ENCODE assay signal across 8 cellular contexts in genomic region chr1:109619655-109620395, GRCh38. TPM values are rescaled to one million over a fixed set of nuclear protein-coding genes. Genes with fewer than 3 reads are reported as not detected.
A peak's percentile ranks its signal among the peaks of the same experiment; 100 is the strongest.
DNase-seq lines count a peak whose midpoint lies in the region; ATAC-seq and TF ChIP-seq lines count a peak whose summit lies in the region.

TSS of gene AMPD2 (plus strand) at chr1:109619837. CDS start at chr1:109621176, 1,339 bp downstream.

- peaks cover 52% of the 10 kb centered on the region for H3K4me1 Mint-ChIP-seq in chondrocyte (ENCODE audit: low read depth)

- DNase-seq in NCI-H1436 (lab: John Stamatoyannopoulos, UW) (peak; percentile 45), NCI-H1436 treated with DMSO at 0.1 percent for 48 hours (lab: John Stamatoyannopoulos, UW) (no peak), NCI-H2171 (lab: John Stamatoyannopoulos, UW) (peak; percentile 73), chondrocyte (ENCODE audit: low spot score) (no peak)
- DNase-seq in activated CD4-positive, CD25-positive, alpha-beta regulatory T cell treated with anti-CD3 and anti-CD28 coated beads, Interleukin-2, amount 50 U/mL, for 72 hours = peak; percentile 78
- DNase-seq in stimulated activated CD4-positive, alpha-beta T cell treated with anti-CD3 and anti-CD28 coated beads, Interleukin-2, amount 100 ng/mL, for 24 hours = peak; percentile 77 to 80

- no peaks in the 10 kb centered on the region for H3K27me3 Mint-ChIP-seq in chondrocyte (ENCODE audit: low read depth)

- H3K4me3 Mint-ChIP-seq in chondrocyte (ENCODE audit: unreplicated experiment) = peak within 1 kb of the TSS; percentile 99

- no peaks in the 10 kb centered on the region for H3K27me3 ChIP-seq in layer of hippocampus (ENCODE audit: control insufficient read depth, insufficient read depth, low read length)

- TF ChIP-seq CTCF in chondrocyte (IDR thresholded peaks at IDR 0.05) = no peak

- ATAC-seq in HG02763 (IDR thresholded peaks at IDR 0.05; ENCODE audit: unreplicated experiment) = peak; percentile 41

- peak within 1 kb of the TSS; percentile 97 for H3K27ac Mint-ChIP-seq in chondrocyte (ENCODE audit: unreplicated experiment)

- H3K36me3 Mint-ChIP-seq in chondrocyte (ENCODE audit: low read depth) = no peaks in the 10 kb centered on the region

- H3K27ac ChIP-seq in layer of hippocampus (ENCODE audit: low read depth, low read length) = peak within 1 kb of the TSS; percentile 69

- H3K9me3 Mint-ChIP-seq in chondrocyte (ENCODE audit: low read depth) = no peaks in the 10 kb centered on the region

RNA-seq across cellular contexts. Expression of gene AMPD2, which starts in this region (rescaled TPM):
- 70.6 to 100 TPM (median 74.2 TPM) in 3 replicates for total RNA-seq in chondrocyte

Comparison
In these comparisons a context has a peak if more than half of its experiments do, and no peak if none do; other contexts are left out.
1. DNase-seq: peak in NCI-H1436 (single experiment), NCI-H2171 (single experiment), activated CD4-positive, CD25-positive, alpha-beta regulatory T cell treated with anti-CD3 and anti-CD28 coated beads, Interleukin-2, amount 50 U/mL, for 72 hours (single experiment) and stimulated activated CD4-positive, alpha-beta T cell treated with anti-CD3 and anti-CD28 coated beads, Interleukin-2, amount 100 ng/mL, for 24 hours (2 of 2); none in NCI-H1436 treated with DMSO at 0.1 percent for 48 hours (single experiment) and chondrocyte (single experiment).